In genomic region chr1:231019711-231020110, GRCh38 we compare ENCODE assay signal across 20 cellular contexts. TPM values are rescaled to one million over a fixed set of nuclear protein-coding genes. Genes with fewer than 3 reads are reported as not detected.
DNase-seq lines count a peak whose midpoint lies in the region; ATAC-seq and TF ChIP-seq lines count a peak whose summit lies in the region.
"Had no signal": no experiment of that assay in that cellular context is flagged by ENCODE, and none has a peak within 500 bp of the region (broad histone marks: within the 10 kb centered on the region; RNA-seq: fewer than 3 reads in every experiment).

No MANE protein-coding gene starts in this region.

- no peak overlapping the region for H2BK15ac ChIP-seq in neuronal stem cell (ENCODE audit: low read length)

- no peak overlapping the region for H3K18ac ChIP-seq in neuronal stem cell (ENCODE audit: low read length)

- H2BK12ac ChIP-seq in neuronal stem cell (ENCODE audit: low read length): no peak overlapping the region

- peak overlapping the region; percentile 46 for H2BK5ac ChIP-seq in neuronal stem cell (ENCODE audit: low read length)

- H4K91ac ChIP-seq in neuronal stem cell (ENCODE audit: low read depth, low read length, poor library complexity): no peak overlapping the region

- H2BK120ac ChIP-seq in neuronal stem cell (ENCODE audit: low read depth, low read length): no peak overlapping the region

- H3K27ac ChIP-seq in endodermal cell (ENCODE audit: low read depth, low read length): no peak overlapping the region
- H3K27ac ChIP-seq in neuronal stem cell (replicated peaks; ENCODE audit: low read length): no peak overlapping the region
- H3K27ac ChIP-seq: C4-2B had no signal

- H3K4me2 ChIP-seq in neuronal stem cell (ENCODE audit: insufficient read depth, low read length, poor library complexity, severe bottlenecking): no peak overlapping the region

- no peak overlapping the region for H2AFZ ChIP-seq in neuronal stem cell (ENCODE audit: low read length)

- H3K9me3 ChIP-seq in endodermal cell (ENCODE audit: control insufficient read depth, low read length): no peaks in the 10 kb centered on the region
- H3K9me3 ChIP-seq in neuronal stem cell (replicated peaks in 1 of 2; ENCODE audit: control insufficient read depth in 2 of 2, insufficient read depth in 1 of 2, low read depth in 1 of 2, low read length in 2 of 2): no peaks in the 10 kb centered on the region
- H3K9me3 ChIP-seq: adrenal gland, gastroesophageal sphincter had no signal

- H3K79me1 ChIP-seq in neuronal stem cell (ENCODE audit: low read depth, low read length): peaks cover 2% of the 10 kb centered on the region

- TF ChIP-seq CTCF in natural killer cell (IDR thresholded peaks at IDR 0.05) (no peak), endodermal cell (conservative IDR thresholded peaks at IDR 0.05) (no peak)

- peaks cover 4 to 7% of the 10 kb centered on the region in 2 donors for H3K4me1 Mint-ChIP-seq in natural killer cell treated with Interleukin-12 subunit alpha and Interleukin-12 subunit beta and Interleukin-15 and Interleukin-18, amount 100 ng/mL, for 72 hours (ENCODE audit: low read depth in 2 of 2)
- peaks cover 0 to 8% of the 10 kb centered on the region in 2 donors for H3K4me1 Mint-ChIP-seq in natural killer cell
- peaks cover 21% of the 10 kb centered on the region for H3K4me1 Mint-ChIP-seq in endodermal cell

- WGBS in endodermal cell (ENCODE audit: insufficient coverage in 1 of 2, insufficient read length in 1 of 2), 2 experiments: 93 to 95% methylated on average over 10 to 14 of the region's 14 CpGs
- WGBS in neuronal stem cell (ENCODE audit: extremely low coverage in 2 of 2, insufficient read length in 2 of 2, insufficient replicate concordance in 1 of 2), 2 donors: no CpG with 5 or more reads among the region's 14 CpGs

- peak overlapping the region; percentile 42 for H3K4ac ChIP-seq in neuronal stem cell (ENCODE audit: low read length)

- H3K4me3 ChIP-seq in endodermal cell (ENCODE audit: low read length) (no peak overlapping the region), neuronal stem cell (ENCODE audit: low read length in 2 of 2) (peak overlapping the region in 1 of 2 donors; percentile 61)
- H3K4me3 ChIP-seq: adrenal gland, gastroesophageal sphincter had no signal

- H3K14ac ChIP-seq in neuronal stem cell (ENCODE audit: low read length): no peak overlapping the region

- H3K27me3 ChIP-seq in endodermal cell (ENCODE audit: control insufficient read depth, insufficient read depth, low read length, poor library complexity, severe bottlenecking) (no peaks in the 10 kb centered on the region), neuronal stem cell (ENCODE audit: control insufficient read depth in 3 of 3, insufficient read depth in 3 of 3, low read depth in 1 of 3, low read length in 3 of 3) (no peaks in the 10 kb centered on the region)
- H3K27me3 ChIP-seq: adrenal gland had no signal

- no peak for ATAC-seq in natural killer cell treated with Interleukin-12 subunit alpha and Interleukin-12 subunit beta and Interleukin-15 and Interleukin-18, amount 100 ng/mL, for 72 hours
- ATAC-seq in natural killer cell (no peak), HG03280 (IDR thresholded peaks at IDR 0.05; ENCODE audit: unreplicated experiment) (no peak)

- no peaks in the 10 kb centered on the region for H3K27me3 Mint-ChIP-seq in natural killer cell treated with Interleukin-12 subunit alpha and Interleukin-12 subunit beta and Interleukin-15 and Interleukin-18, amount 100 ng/mL, for 72 hours
- no peaks in the 10 kb centered on the region for H3K27me3 Mint-ChIP-seq in natural killer cell (ENCODE audit: low read depth in 2 of 2)
- H3K27me3 Mint-ChIP-seq in endodermal cell (ENCODE audit: insufficient read depth): peaks cover 4% of the 10 kb centered on the region
- H3K27me3 Mint-ChIP-seq: activated CD8-positive, alpha-beta T cell treated with anti-CD3 and anti-CD28 coated beads for 36 hours; progenitor cell of endocrine pancreas had no signal

- peak overlapping the region; percentile 47 for H3K4me3 Mint-ChIP-seq in natural killer cell treated with Interleukin-12 subunit alpha and Interleukin-12 subunit beta and Interleukin-15 and Interleukin-18, amount 100 ng/mL, for 72 hours
- H3K4me3 Mint-ChIP-seq in natural killer cell (no peak overlapping the region), endodermal cell (no peak overlapping the region)
- H3K4me3 Mint-ChIP-seq: HFFc6 had no signal

- H3K4me1 ChIP-seq in endodermal cell (ENCODE audit: control insufficient read depth, insufficient read depth, low read length) (no peaks in the 10 kb centered on the region), neuronal stem cell (ENCODE audit: control insufficient read depth in 2 of 2, insufficient read depth in 1 of 2, low read depth in 1 of 2, low read length in 2 of 2) (no peaks in the 10 kb centered on the region)
- H3K4me1 ChIP-seq: adrenal gland, gastroesophageal sphincter had no signal

- H3K23ac ChIP-seq in neuronal stem cell (ENCODE audit: low read depth, low read length, poor library complexity): no peak overlapping the region

- no peaks in the 10 kb centered on the region for H3K36me3 Mint-ChIP-seq in natural killer cell treated with Interleukin-12 subunit alpha and Interleukin-12 subunit beta and Interleukin-15 and Interleukin-18, amount 100 ng/mL, for 72 hours
- no peaks in the 10 kb centered on the region for H3K36me3 Mint-ChIP-seq in natural killer cell
- H3K36me3 Mint-ChIP-seq in endodermal cell (ENCODE audit: low read depth): peaks cover 73% of the 10 kb centered on the region

- no peak overlapping the region for H3K27ac Mint-ChIP-seq in natural killer cell treated with Interleukin-12 subunit alpha and Interleukin-12 subunit beta and Interleukin-15 and Interleukin-18, amount 100 ng/mL, for 72 hours
- H3K27ac Mint-ChIP-seq in natural killer cell: no peak overlapping the region
- no peak overlapping the region for H3K27ac Mint-ChIP-seq in endodermal cell
- H3K27ac Mint-ChIP-seq: activated CD8-positive, alpha-beta T cell treated with anti-CD3 and anti-CD28 coated beads for 36 hours; HFFc6; progenitor cell of endocrine pancreas had no signal

- DNase-seq in natural killer cell treated with Interleukin-12 subunit alpha and Interleukin-12 subunit beta and Interleukin-15 and Interleukin-18, amount 100 ng/mL, for 72 hours (ENCODE audit: low spot score): no peak
- DNase-seq in natural killer cell (no peak), endodermal cell (peak; percentile 38), neuronal stem cell (ENCODE audit: low spot score) (no peak), medulla oblongata (ENCODE audit: extremely low spot score) (no peak), DMS53 (lab: John Stamatoyannopoulos, UW) (no peak)
- DNase-seq: adrenal gland; effector memory CD4-positive, alpha-beta T cell; HFFc6; hypothalamus; left ventricle myocardium superior; NCI-H1105 treated with DMSO at 0.1 percent for 48 hours; NCI-H82; substantia nigra; T-helper 9 cell had no signal

- no peak overlapping the region for H4K8ac ChIP-seq in neuronal stem cell (ENCODE audit: low read depth, low read length)

- peaks cover 56% of the 10 kb centered on the region for H3K36me3 ChIP-seq in endodermal cell (ENCODE audit: control insufficient read depth, insufficient read depth, low read length)
- peaks cover 2 to 28% of the 10 kb centered on the region in 2 donors for H3K36me3 ChIP-seq in neuronal stem cell (replicated peaks in 1 of 2; ENCODE audit: control insufficient read depth in 2 of 2, insufficient read depth in 2 of 2, low read length in 2 of 2)
- H3K36me3 ChIP-seq: adrenal gland had no signal

- intact Hi-C loops in natural killer cell (cut with micrococcal nuclease): no loop called here

- H3K9ac ChIP-seq in endodermal cell (ENCODE audit: extremely low read depth, low read length, poor library complexity, severe bottlenecking): no peak overlapping the region
- H3K9ac ChIP-seq in neuronal stem cell (ENCODE audit: low read depth, low read length, poor library complexity): no peak overlapping the region

- H2AK5ac ChIP-seq in neuronal stem cell (ENCODE audit: low read depth, low read length): no peak overlapping the region

- H3K9me3 Mint-ChIP-seq in natural killer cell treated with Interleukin-12 subunit alpha and Interleukin-12 subunit beta and Interleukin-15 and Interleukin-18, amount 100 ng/mL, for 72 hours: no peaks in the 10 kb centered on the region
- H3K9me3 Mint-ChIP-seq in natural killer cell (no peaks in the 10 kb centered on the region), endodermal cell (no peaks in the 10 kb centered on the region)
- H3K9me3 Mint-ChIP-seq: activated CD8-positive, alpha-beta T cell treated with anti-CD3 and anti-CD28 coated beads for 36 hours; HFFc6 had no signal

RNA-seq across cellular contexts. Expression of gene FAM89A, which starts 20.3 kb away (rescaled TPM):
- 10 to 100 TPM; 23.5 to 24.7 TPM for total RNA-seq in natural killer cell treated with Interleukin-12 subunit alpha and Interleukin-12 subunit beta and Interleukin-15 and Interleukin-18, amount 100 ng/mL, for 72 hours
- 1 to 10 TPM; 1.4 to 2.5 (median 2.0) TPM for total RNA-seq in natural killer cell
- 10 to 100 TPM; 55.9 to 57.7 TPM for total RNA-seq in endodermal cell
- polyA plus RNA-seq in endodermal cell (2013, experiment 1 of 2): 20.4 TPM
- 20.4 TPM for polyA plus RNA-seq in endodermal cell (2013, experiment 2 of 2)
- polyA plus RNA-seq in neuronal stem cell (2013, experiment 1 of 2): 8.5 TPM
- 7.9 TPM for polyA plus RNA-seq in neuronal stem cell (2013, experiment 2 of 2)

RNA-seq across cellular contexts. Expression of gene ARV1, which starts 40.8 kb away (rescaled TPM):
- 10 to 100 TPM; 12.2 to 15.6 TPM for total RNA-seq in natural killer cell treated with Interleukin-12 subunit alpha and Interleukin-12 subunit beta and Interleukin-15 and Interleukin-18, amount 100 ng/mL, for 72 hours
- total RNA-seq in natural killer cell (1 to 10 TPM; 7.2 to 7.6 (median 7.3) TPM), endodermal cell (10 to 100 TPM in 1 of 2 donors, 1 to 10 TPM in 1; 8.4 to 12.5 TPM)
- 24.5 TPM for polyA plus RNA-seq in endodermal cell (2013, experiment 1 of 2)
- polyA plus RNA-seq in endodermal cell (2013, experiment 2 of 2): 21.3 TPM
- polyA plus RNA-seq in neuronal stem cell (2013, experiment 1 of 2): 25.4 TPM
- polyA plus RNA-seq in neuronal stem cell (2013, experiment 2 of 2): 24.9 TPM

RNA-seq across cellular contexts. Expression of gene TTC13, which starts 41.0 kb away (rescaled TPM):
- 10 to 100 TPM; 29.9 to 41.6 TPM for total RNA-seq in natural killer cell treated with Interleukin-12 subunit alpha and Interleukin-12 subunit beta and Interleukin-15 and Interleukin-18, amount 100 ng/mL, for 72 hours
- total RNA-seq in natural killer cell (10 to 100 TPM; 72.4 to 90.1 (median 80.4) TPM), endodermal cell (10 to 100 TPM; 12.4 to 14.5 TPM)
- 18.5 TPM for polyA plus RNA-seq in endodermal cell (2013, experiment 1 of 2)
- 19.7 TPM for polyA plus RNA-seq in endodermal cell (2013, experiment 2 of 2)
- 10.5 TPM for polyA plus RNA-seq in neuronal stem cell (2013, experiment 1 of 2)
- polyA plus RNA-seq in neuronal stem cell (2013, experiment 2 of 2): 10.2 TPM

Comparison
In these comparisons a context has a peak if more than half of its experiments do, and no peak if none do; other contexts are left out.
1. RNA of gene FAM89A, which starts 20.3 kb away (total RNA-seq): 55.9 to 57.7 TPM in endodermal cell and 23.5 to 24.7 TPM in natural killer cell treated with Interleukin-12 subunit alpha and Interleukin-12 subunit beta and Interleukin-15 and Interleukin-18, amount 100 ng/mL, for 72 hours; 1.4 to 2.5 TPM in natural killer cell; every median in the first group is over 4 times any median in the second.